ENCODE assay signal across 1 cellular context in the genomic region with DNA sequence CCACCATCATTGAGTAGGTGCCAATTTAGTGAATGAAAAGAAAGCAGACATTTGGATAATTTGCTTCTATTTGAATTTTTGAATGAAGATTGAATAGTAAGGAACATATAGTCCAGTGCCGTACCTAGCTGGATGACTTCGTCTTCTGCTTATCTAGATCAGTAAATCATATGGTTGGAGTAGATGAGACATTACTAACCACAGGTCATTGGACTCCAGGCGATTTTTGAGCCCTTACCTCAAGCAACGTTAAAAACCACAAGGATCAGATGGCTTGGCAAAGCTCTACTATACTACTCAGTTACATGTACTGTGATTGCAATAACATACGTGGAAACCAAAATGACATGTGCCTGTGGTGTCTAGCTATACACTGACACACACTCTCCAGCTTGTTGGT.
A peak's percentile ranks its signal among the peaks of the same experiment; 100 is the strongest.
TF ChIP-seq lines count a peak whose summit lies in the region.

No MANE protein-coding gene starts in this region.

TF ChIP-seq in HCT116, 20 proteins besides CTCF, POLR2A, EP300 and RAD21:
- TF ChIP-seq SP1 (IDR thresholded peaks at IDR 0.05; ENCODE audit: low read depth) (peak; percentile 15; the same call in 1 of the 2 replicates), POLR2AphosphoS5 (IDR thresholded peaks at IDR 0.05; ENCODE audit: low read depth, low read length) (peak; percentile 43), FOSL1 (IDR thresholded peaks at IDR 0.05; ENCODE audit: low read depth) (no peak)
